Comparison of ENCODE assay signal across 8 cellular contexts in genomic region chr14:34711169-34711568, GRCh38. TPM values are rescaled to one million over a fixed set of nuclear protein-coding genes. Genes with fewer than 3 reads are reported as not detected.
A peak's percentile ranks its signal among the peaks of the same experiment; 100 is the strongest.
DNase-seq lines count a peak whose midpoint lies in the region; ATAC-seq and TF ChIP-seq lines count a peak whose summit lies in the region.

No MANE protein-coding gene starts in this region.

- no peak overlapping the region for H3K27ac Mint-ChIP-seq in activated naive CD4-positive, alpha-beta T cell treated with anti-CD3 and anti-CD28 coated beads for 36 hours
- no peak overlapping the region for H3K27ac Mint-ChIP-seq in stimulated activated naive CD8-positive, alpha-beta T cell treated with anti-CD3 and anti-CD28 coated beads, Interleukin-15, amount 100 ng/mL, for 72 hours

- H3K27ac ChIP-seq in A673 (ENCODE audit: low read depth, low read length, poor library complexity, severe bottlenecking): peak overlapping the region; percentile 31
- peak overlapping the region; percentile 19 for H3K27ac ChIP-seq in caudate nucleus (ENCODE audit: low read depth, low read length)
- peak overlapping the region; percentile 98 for H3K27ac ChIP-seq in psoas muscle

- no TSS peak for BruUV-seq in A673 (replicated peaks; lab: Mats Ljungman, UMichigan)

- H3K36me3 ChIP-seq in A673 (ENCODE audit: insufficient read depth, low read length, poor library complexity, severe bottlenecking) (peaks cover 16% of the 10 kb centered on the region), psoas muscle (ENCODE audit: insufficient read depth in 1 of 2, low read depth in 1 of 2) (peaks cover 4 to 16% of the 10 kb centered on the region in 2 donors)

- DNase-seq in A673 (ENCODE audit: low spot score): peak; percentile 63
- peak; percentile 71 for DNase-seq in NCI-H1092 treated with DMSO at 0.1 percent for 48 hours (lab: John Stamatoyannopoulos, UW)
- DNase-seq in caudate nucleus (lab: John Stamatoyannopoulos, UW): peak in 8 of 61 donors; percentile 10 to 52 (median 17)
- DNase-seq in psoas muscle: no peak
- no peak for DNase-seq in activated naive CD4-positive, alpha-beta T cell treated with anti-CD3 and anti-CD28 coated beads for 36 hours
- DNase-seq in retina: no peak
- no peak for DNase-seq in stimulated activated naive CD8-positive, alpha-beta T cell treated with anti-CD3 and anti-CD28 coated beads, Interleukin-15, amount 100 ng/mL, for 72 hours

- no peak for TF ChIP-seq CTCF in A673 (conservative IDR thresholded peaks at IDR 0.05; ENCODE audit: low read depth, low read length)
- no peak for TF ChIP-seq CTCF in psoas muscle (IDR thresholded peaks at IDR 0.05)

- H3K4me1 Mint-ChIP-seq in activated naive CD4-positive, alpha-beta T cell treated with anti-CD3 and anti-CD28 coated beads for 36 hours (ENCODE audit: low read depth): peaks cover 18% of the 10 kb centered on the region
- peaks cover 19% of the 10 kb centered on the region for H3K4me1 Mint-ChIP-seq in stimulated activated naive CD8-positive, alpha-beta T cell treated with anti-CD3 and anti-CD28 coated beads, Interleukin-15, amount 100 ng/mL, for 72 hours

- WGBS in psoas muscle, 3 donors: 16 to 23% (median 17%) methylated on average over 3 of the region's 3 CpGs

- no peak overlapping the region for H3K4me3 ChIP-seq in A673 (ENCODE audit: low read depth, low read length, poor library complexity, severe bottlenecking)
- H3K4me3 ChIP-seq in psoas muscle: peak overlapping the region; percentile 87

- peak; percentile 41 for ATAC-seq in GM19438 (IDR thresholded peaks at IDR 0.05; ENCODE audit: low read depth, unreplicated experiment)
- ATAC-seq in psoas muscle: peak; percentile 57 to 61 (median 60)
- no peak for ATAC-seq in stimulated activated naive CD8-positive, alpha-beta T cell treated with anti-CD3 and anti-CD28 coated beads, Interleukin-15, amount 100 ng/mL, for 72 hours

- CTCF ChIA-PET in A673 (lab: Charles Lee): interaction anchor here (1.0 kb wide), 1 partner anchor 12 kb away, joined by 5 read pairs; no protein-coding TSS in a partner anchor
- CTCF ChIA-PET in activated naive CD4-positive, alpha-beta T cell treated with anti-CD3 and anti-CD28 coated beads for 36 hours (lab: Charles Lee): interaction anchor here (0.7 to 4.0 kb wide), 7 partner anchors 12 to 711 kb away, joined by 3 to 12 read pairs (median 3); no protein-coding TSS in a partner anchor

- H3K4me3 Mint-ChIP-seq in activated naive CD4-positive, alpha-beta T cell treated with anti-CD3 and anti-CD28 coated beads for 36 hours: no peak overlapping the region
- no peak overlapping the region for H3K4me3 Mint-ChIP-seq in stimulated activated naive CD8-positive, alpha-beta T cell treated with anti-CD3 and anti-CD28 coated beads, Interleukin-15, amount 100 ng/mL, for 72 hours

- peaks cover 5% of the 10 kb centered on the region for H3K36me3 Mint-ChIP-seq in activated naive CD4-positive, alpha-beta T cell treated with anti-CD3 and anti-CD28 coated beads for 36 hours (ENCODE audit: low read depth)

- intact Hi-C loops in A673 (cut with micrococcal nuclease; ENCODE audit: unreplicated experiment) (no loop called here), psoas muscle (cut with DNase I) (no loop called here)
- intact Hi-C loops in activated naive CD4-positive, alpha-beta T cell treated with anti-CD3 and anti-CD28 coated beads for 36 hours (cut with micrococcal nuclease): loop anchor here (5.0 kb wide), 1 partner anchor 249 kb away; the partner anchor contains the start of gene SPTSSA

- H3K27me3 ChIP-seq in A673 (replicated peaks; ENCODE audit: insufficient read depth, low read depth, low read length, poor library complexity) (no peaks in the 10 kb centered on the region), psoas muscle (ENCODE audit: insufficient read depth in 3 of 3, low read length in 2 of 3) (no peaks in the 10 kb centered on the region)

- H3K9me3 ChIP-seq in A673 (ENCODE audit: low read depth, low read length, poor library complexity, severe bottlenecking): no peaks in the 10 kb centered on the region
- H3K9me3 ChIP-seq in psoas muscle: no peaks in the 10 kb centered on the region

- H3K9me3 Mint-ChIP-seq in activated naive CD4-positive, alpha-beta T cell treated with anti-CD3 and anti-CD28 coated beads for 36 hours: no peaks in the 10 kb centered on the region
- H3K9me3 Mint-ChIP-seq in stimulated activated naive CD8-positive, alpha-beta T cell treated with anti-CD3 and anti-CD28 coated beads, Interleukin-15, amount 100 ng/mL, for 72 hours: no peaks in the 10 kb centered on the region

- POLR2A ChIA-PET in A673 (lab: Charles Lee; ENCODE audit: low non-redundant PET): no interaction called here

- peaks cover 27% of the 10 kb centered on the region for H3K4me1 ChIP-seq in A673 (ENCODE audit: insufficient read depth, low read length, poor library complexity, severe bottlenecking)
- peaks cover 37% of the 10 kb centered on the region for H3K4me1 ChIP-seq in psoas muscle

- no peaks in the 10 kb centered on the region for H3K27me3 Mint-ChIP-seq in activated naive CD4-positive, alpha-beta T cell treated with anti-CD3 and anti-CD28 coated beads for 36 hours (ENCODE audit: low read depth)
- no peaks in the 10 kb centered on the region for H3K27me3 Mint-ChIP-seq in stimulated activated naive CD8-positive, alpha-beta T cell treated with anti-CD3 and anti-CD28 coated beads, Interleukin-15, amount 100 ng/mL, for 72 hours

RNA-seq across cellular contexts. Expression of gene CFL2, which starts 3.2 kb away (rescaled TPM):
- 89.4 and 92.7 TPM in 2 replicates for total RNA-seq in A673 (2021)
- 100 to 1,000 TPM; 529 to 767 (median 721) TPM for total RNA-seq in psoas muscle
- polyA plus RNA-seq in psoas muscle: 100 to 1,000 TPM; 158 to 616 (median 541) TPM
- 1 to 10 TPM; 3.1 to 4.5 TPM for total RNA-seq in activated naive CD4-positive, alpha-beta T cell treated with anti-CD3 and anti-CD28 coated beads for 36 hours

Comparison
In these comparisons a context has a peak if more than half of its experiments do, and no peak if none do; other contexts are left out.
1. DNase-seq: peak in A673 (single experiment) and NCI-H1092 treated with DMSO at 0.1 percent for 48 hours (single experiment); none in psoas muscle (0 of 2), activated naive CD4-positive, alpha-beta T cell treated with anti-CD3 and anti-CD28 coated beads for 36 hours (single experiment), retina (single experiment) and stimulated activated naive CD8-positive, alpha-beta T cell treated with anti-CD3 and anti-CD28 coated beads, Interleukin-15, amount 100 ng/mL, for 72 hours (0 of 2).
2. H3K27ac ChIP-seq: peak in every context shown above with its lines; median percentile 98 in psoas muscle; 31 in A673; 19 in caudate nucleus.
3. RNA of gene CFL2, which starts 3.2 kb away (total RNA-seq): 529 to 767 TPM in psoas muscle and 89.4 to 92.7 TPM in A673; 3.1 to 4.5 TPM in activated naive CD4-positive, alpha-beta T cell treated with anti-CD3 and anti-CD28 coated beads for 36 hours; every median in the first group is over 10 times any median in the second.